ENCODE assay signal across 8 cellular contexts in the genomic region with DNA sequence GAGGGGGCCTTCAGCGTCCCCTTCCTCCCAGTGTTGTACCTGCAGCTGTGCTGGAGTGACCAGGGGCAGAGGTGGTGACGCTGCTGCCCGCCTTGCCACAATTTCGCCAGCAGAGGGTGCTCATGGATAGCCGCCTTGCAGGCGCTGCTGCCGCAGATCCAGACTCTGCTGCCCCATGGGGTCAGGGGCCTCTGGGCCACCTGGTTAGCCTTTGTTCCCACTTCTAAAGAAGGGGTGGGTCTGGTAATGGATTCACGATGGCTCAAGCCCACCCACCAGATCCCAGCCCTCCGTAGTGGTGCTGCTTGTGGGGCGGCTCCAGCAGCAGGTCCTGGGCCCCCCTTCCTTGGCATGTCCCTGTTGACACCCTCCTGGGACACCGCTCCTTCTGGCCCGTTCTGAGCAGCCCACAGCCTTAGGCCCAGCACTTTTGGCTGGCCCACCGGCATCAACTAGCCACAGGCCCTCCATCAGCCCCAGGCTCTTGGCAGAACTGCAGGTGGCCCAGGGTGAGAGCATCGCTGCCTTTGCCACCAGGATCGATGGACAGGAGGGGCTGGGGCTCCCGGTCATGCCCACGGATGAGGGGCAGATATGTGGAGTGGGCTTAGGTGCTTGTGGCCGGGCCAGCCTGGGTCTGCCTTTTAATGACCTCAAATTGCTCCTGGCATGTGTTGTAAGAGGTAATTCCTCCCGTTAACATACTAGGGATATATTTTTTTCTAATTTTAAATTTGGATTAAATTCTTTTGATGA. TPM values are rescaled to one million over a fixed set of nuclear protein-coding genes. Genes with fewer than 3 reads are reported as not detected.
DNase-seq lines count a peak whose midpoint lies in the region; ATAC-seq and TF ChIP-seq lines count a peak whose summit lies in the region.

No MANE protein-coding gene starts in this region.

- no peaks in the 10 kb centered on the region for H3K4me1 Mint-ChIP-seq in activated T-cell treated with anti-CD3 and anti-CD28 coated beads, Interleukin-2, amount 50 U/mL, for 24 hours (ENCODE audit: low read depth)

- no peaks in the 10 kb centered on the region for H3K9me3 ChIP-seq in gastroesophageal sphincter

- no peak overlapping the region for H3K27ac Mint-ChIP-seq in activated T-cell treated with anti-CD3 and anti-CD28 coated beads, Interleukin-2, amount 50 U/mL, for 24 hours

- TF ChIP-seq POLR2A in gastroesophageal sphincter (IDR thresholded peaks at IDR 0.05), result no peak

- no peaks in the 10 kb centered on the region for H3K36me3 Mint-ChIP-seq in activated T-cell treated with anti-CD3 and anti-CD28 coated beads, Interleukin-2, amount 50 U/mL, for 24 hours (ENCODE audit: low read depth)

- no peak overlapping the region for H3K4me3 ChIP-seq in gastroesophageal sphincter

- H3K27me3 ChIP-seq in gastroesophageal sphincter, result no peaks in the 10 kb centered on the region

- peaks cover 0 to 66% (median 10%) of the 10 kb centered on the region in 3 donors for H3K4me1 ChIP-seq in gastroesophageal sphincter

- H3K27me3 Mint-ChIP-seq in activated T-cell treated with anti-CD3 and anti-CD28 coated beads, Interleukin-2, amount 50 U/mL, for 24 hours, result peaks cover 6% of the 10 kb centered on the region

- H3K4me3 Mint-ChIP-seq in activated T-cell treated with anti-CD3 and anti-CD28 coated beads, Interleukin-2, amount 50 U/mL, for 24 hours, result no peak overlapping the region

- H3K9me3 Mint-ChIP-seq in activated T-cell treated with anti-CD3 and anti-CD28 coated beads, Interleukin-2, amount 50 U/mL, for 24 hours, result no peaks in the 10 kb centered on the region

- no peak for TF ChIP-seq EP300 in gastroesophageal sphincter (IDR thresholded peaks at IDR 0.05)

- TF ChIP-seq CTCF in GM13977 (IDR thresholded peaks at IDR 0.05; ENCODE audit: extremely low read depth, insufficient read depth, missing control alignments) (peak; percentile 94), gastroesophageal sphincter (IDR thresholded peaks at IDR 0.05) (peak in 3 of 4 experiments; percentile 95 to 99 (median 97)), omental fat pad (IDR thresholded peaks at IDR 0.05) (peak in 1 of 3 donors; percentile 72)

- H3K36me3 ChIP-seq in gastroesophageal sphincter, result peaks cover 0 to 35% of the 10 kb centered on the region in 2 donors

- H3K27ac ChIP-seq in gastroesophageal sphincter, result peak overlapping the region in 3 of 4 donors; percentile 44 to 66 (median 51)

- peak; percentile 74 for ATAC-seq in gastroesophageal sphincter
- ATAC-seq in omental fat pad (ENCODE audit: low FRiP score), result peak; percentile 35
- no peak for ATAC-seq in HG03135 (IDR thresholded peaks at IDR 0.05; ENCODE audit: unreplicated experiment)

- peak; percentile 82 for DNase-seq in AG08396 (ENCODE audit: low spot score)
- DNase-seq in GM13977 (ENCODE audit: low spot score), result peak; percentile 86
- DNase-seq in NCI-H774 (lab: John Stamatoyannopoulos, UW), result peak; percentile 7
- DNase-seq in activated T-cell treated with anti-CD3 and anti-CD28 coated beads, Interleukin-2, amount 50 U/mL, for 24 hours, result peak; percentile 71
- no peak for DNase-seq in omental fat pad (ENCODE audit: low spot score)
- no peak for DNase-seq in T1000 (lab: John Stamatoyannopoulos, UW)

- in situ Hi-C loops in GM13977 (cut with MboI; ENCODE audit: low pct_unique_long_range_greater_than_20kb, low sequenced_read_pairs, unreplicated experiment), result loop anchor here (25.0 kb wide), 1 partner anchor 714 kb away; no protein-coding TSS in a partner anchor

- WGBS in gastroesophageal sphincter (ENCODE audit: low coverage in 1 of 2), 2 donors, result 32 to 51% methylated on average over 2 to 6 of the region's 19 CpGs

RNA-seq across cellular contexts. Expression of a gene that starts 57.2 kb away (rescaled TPM):
- total RNA-seq in gastroesophageal sphincter (10 to 100 TPM; 48.5 to 86.4 (median 74.9) TPM), omental fat pad (10 to 100 TPM; 13.3 to 55.0 (median 27.0) TPM)

Comparison
In these comparisons a context has a peak if more than half of its experiments do, and no peak if none do; other contexts are left out.
1. DNase-seq: peak in AG08396 (single experiment), GM13977 (single experiment), NCI-H774 (single experiment) and activated T-cell treated with anti-CD3 and anti-CD28 coated beads, Interleukin-2, amount 50 U/mL, for 24 hours (single experiment); none in omental fat pad (single experiment) and T1000 (single experiment).